ENCODE assay signal across 25 cellular contexts in genomic region chr5:179964015-179964414, GRCh38. TPM values are rescaled to one million over a fixed set of nuclear protein-coding genes. Genes with fewer than 3 reads are reported as not detected.
DNase-seq lines count a peak whose midpoint lies in the region; ATAC-seq, FAIRE-seq and TF ChIP-seq lines count a peak whose summit lies in the region.
"Had no signal": no experiment of that assay in that cellular context is flagged by ENCODE, and none has a peak within 500 bp of the region (broad histone marks: within the 10 kb centered on the region; RNA-seq: fewer than 3 reads in every experiment).

No MANE protein-coding gene starts in this region.

- no peaks in the 10 kb centered on the region for H3K9me2 ChIP-seq in SU-DHL-6 (replicated peaks; ENCODE audit: insufficient read depth, low read length)

- no peaks in the 10 kb centered on the region for H3K36me3 ChIP-seq in SU-DHL-6 (ENCODE audit: low read length)
- H3K36me3 ChIP-seq in gastroesophageal sphincter, result peaks cover 0 to 78% of the 10 kb centered on the region in 2 donors
- H3K36me3 ChIP-seq: SJSA1 had no signal

- no peaks in the 10 kb centered on the region for H3K9me3 Mint-ChIP-seq in endothelial cell (ENCODE audit: unreplicated experiment)
- H3K9me3 Mint-ChIP-seq: CD8-positive, alpha-beta T cell had no signal

- H3K4me1 Mint-ChIP-seq in endothelial cell (ENCODE audit: unreplicated experiment), result no peaks in the 10 kb centered on the region

- no peak overlapping the region for H3K4me3 Mint-ChIP-seq in endothelial cell (ENCODE audit: unreplicated experiment)
- H3K4me3 Mint-ChIP-seq: CD8-positive, alpha-beta T cell had no signal

- WGBS in gastroesophageal sphincter (ENCODE audit: low coverage in 1 of 2), 2 donors, result 90 to 94% methylated on average over 4 to 8 of the region's 8 CpGs

- H3F3A ChIP-seq in SU-DHL-6 (ENCODE audit: insufficient read depth), result no peaks in the 10 kb centered on the region

- H3K9ac ChIP-seq in SU-DHL-6 (ENCODE audit: low read length), result no peak overlapping the region
- H3K9ac ChIP-seq: KMS-11 had no signal

- H3K9me3 ChIP-seq in SU-DHL-6 (ENCODE audit: insufficient read depth, low read length) (no peaks in the 10 kb centered on the region), gastroesophageal sphincter (no peaks in the 10 kb centered on the region)
- H3K9me3 ChIP-seq: SJSA1 had no signal

- no peak for TF ChIP-seq CTCF in SU-DHL-6 (IDR thresholded peaks at IDR 0.05; ENCODE audit: insufficient read depth, low read length, poor library complexity, severe bottlenecking)
- no peak for TF ChIP-seq CTCF in gastroesophageal sphincter (IDR thresholded peaks at IDR 0.05)
- TF ChIP-seq CTCF in endothelial cell (IDR thresholded peaks at IDR 0.05; ENCODE audit: unreplicated experiment), result no peak

- no peaks in the 10 kb centered on the region for H3K79me2 ChIP-seq in SU-DHL-6 (ENCODE audit: insufficient read depth, low read length)

- H4K20me1 ChIP-seq in SU-DHL-6 (ENCODE audit: low read depth, low read length), result no peaks in the 10 kb centered on the region

- no peak overlapping the region for H3K4me3 ChIP-seq in SU-DHL-6 (ENCODE audit: insufficient read depth, low read length, poor library complexity, severe bottlenecking)
- no peak overlapping the region for H3K4me3 ChIP-seq in gastroesophageal sphincter
- H3K4me3 ChIP-seq: SJSA1 had no signal

- H3K27ac Mint-ChIP-seq in endothelial cell (ENCODE audit: unreplicated experiment), result no peak overlapping the region
- H3K27ac Mint-ChIP-seq: CD8-positive, alpha-beta T cell had no signal

- FAIRE-seq in HTR-8/SVneo (lab: Jason Lieb, UNC), result no peak
- FAIRE-seq: GM12891, GM18507, H1 had no signal

- H3K4me1 ChIP-seq in gastroesophageal sphincter, result no peaks in the 10 kb centered on the region
- H3K4me1 ChIP-seq: SJSA1 had no signal

- no peak for TF ChIP-seq EP300 in gastroesophageal sphincter (IDR thresholded peaks at IDR 0.05)

- H3K27ac ChIP-seq in SU-DHL-6 (ENCODE audit: low read depth, low read length) (no peak overlapping the region), gastroesophageal sphincter (no peak overlapping the region)
- H3K27ac ChIP-seq: KMS-11, SJSA1 had no signal

- H3K27me3 Mint-ChIP-seq in endothelial cell (ENCODE audit: unreplicated experiment), result peaks cover 5% of the 10 kb centered on the region

- no peak for TF ChIP-seq POLR2A in gastroesophageal sphincter (IDR thresholded peaks at IDR 0.05)

- no peak overlapping the region for H2AFZ ChIP-seq in SU-DHL-6 (ENCODE audit: low read depth, low read length, severe bottlenecking)

- H3K4me2 ChIP-seq in SU-DHL-6 (ENCODE audit: low read depth, low read length, poor library complexity, severe bottlenecking), result peak overlapping the region; percentile 13
- H3K4me2 ChIP-seq: KMS-11 had no signal

- DNase-seq in Ammon's horn (ENCODE audit: low spot score) (peak; percentile 61), globus pallidus (ENCODE audit: low spot score) (peak; percentile 71), pons (ENCODE audit: low spot score) (peak; percentile 67), T1000 (lab: John Stamatoyannopoulos, UW) (no peak), HTR-8/SVneo (ENCODE audit: insufficient read length, low spot score) (no peak), endothelial cell (ENCODE audit: low spot score) (no peak)
- DNase-seq: 8988T; CD8-positive, alpha-beta T cell; DND-41; IMR-90; NCI-H1105; NCI-H146; NCI-H2029; NCI-H2227 treated with DMSO at 0.1 percent for 48 hours; NCI-H510A; NCI-H748 treated with DMSO at 0.1 percent for 48 hours; OCI-M1 had no signal

- peaks cover 41% of the 10 kb centered on the region for H3K36me3 Mint-ChIP-seq in endothelial cell (ENCODE audit: low read depth, unreplicated experiment)

- no peaks in the 10 kb centered on the region for H3K27me3 ChIP-seq in SU-DHL-6 (ENCODE audit: low read length)
- no peaks in the 10 kb centered on the region for H3K27me3 ChIP-seq in gastroesophageal sphincter
- H3K27me3 ChIP-seq: SJSA1 had no signal

- ATAC-seq in gastroesophageal sphincter, result no peak
- ATAC-seq: CD8-positive, alpha-beta T cell; Right ventricle myocardium inferior had no signal

RNA-seq across cellular contexts. Expression of gene TBC1D9B, which starts 56.3 kb away (rescaled TPM):
- total RNA-seq in gastroesophageal sphincter (100 to 1,000 TPM in 2 of 4 donors, 10 to 100 TPM in 2; 58.8 to 439 (median 212) TPM), endothelial cell (ENCODE audit: unreplicated experiment) (138 TPM)

Comparison
In these comparisons a context has a peak if more than half of its experiments do, and no peak if none do; other contexts are left out.
1. DNase-seq: peak in Ammon's horn (single experiment), globus pallidus (single experiment) and pons (single experiment); none in T1000 (single experiment), HTR-8/SVneo (single experiment) and endothelial cell (single experiment).